In the genomic region with DNA sequence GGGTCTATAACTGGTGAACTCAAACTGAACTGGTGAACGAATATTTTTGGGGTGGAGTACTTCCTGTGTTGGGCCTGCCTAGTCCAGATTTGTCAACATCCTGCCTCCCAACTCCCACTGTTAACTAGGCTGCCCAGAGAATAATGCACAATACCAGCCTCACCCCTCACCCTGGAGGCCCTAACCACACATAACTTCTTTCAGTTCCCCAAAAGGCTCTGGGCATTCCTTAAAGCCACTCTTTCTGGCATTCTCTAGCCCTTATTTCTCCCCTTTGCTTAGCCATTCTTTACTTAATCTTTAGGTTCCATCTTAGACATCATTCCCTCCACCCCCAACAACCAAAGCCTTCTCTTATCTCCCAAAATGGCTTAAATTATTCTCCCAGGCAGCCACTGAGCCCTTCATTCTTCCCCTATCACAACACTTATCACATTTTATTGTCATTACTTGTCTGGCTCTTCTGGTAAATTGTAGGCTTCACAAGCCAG, we compare ENCODE assay signal across 1 cellular context.
TF ChIP-seq lines count a peak whose summit lies in the region.

No MANE protein-coding gene starts in this region.

TF ChIP-seq in GM12878, 131 proteins besides CTCF, POLR2A, EP300 and RAD21 (continued from another document and continues in another):
- TF ChIP-seq, protein P1, sequence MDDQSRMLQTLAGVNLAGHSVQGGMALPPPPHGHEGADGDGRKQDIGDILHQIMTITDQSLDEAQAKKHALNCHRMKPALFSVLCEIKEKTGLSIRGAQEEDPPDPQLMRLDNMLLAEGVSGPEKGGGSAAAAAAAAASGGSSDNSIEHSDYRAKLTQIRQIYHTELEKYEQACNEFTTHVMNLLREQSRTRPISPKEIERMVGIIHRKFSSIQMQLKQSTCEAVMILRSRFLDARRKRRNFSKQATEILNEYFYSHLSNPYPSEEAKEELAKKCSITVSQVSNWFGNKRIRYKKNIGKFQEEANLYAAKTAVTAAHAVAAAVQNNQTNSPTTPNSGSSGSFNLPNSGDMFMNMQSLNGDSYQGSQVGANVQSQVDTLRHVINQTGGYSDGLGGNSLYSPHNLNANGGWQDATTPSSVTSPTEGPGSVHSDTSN (IDR thresholded peaks at IDR 0.05; ENCODE audit: insufficient replicate concordance, low read depth, low read length) = no peak
- no peak for TF ChIP-seq SIN3A (IDR thresholded peaks at IDR 0.05; ENCODE audit: low read depth, low read length)
- TF ChIP-seq HDGF (IDR thresholded peaks at IDR 0.05) = peak; percentile 59; the same call in 1 of the 2 replicates
- TF ChIP-seq GATAD2B (conservative IDR thresholded peaks at IDR 0.05; ENCODE audit: low read depth) = no peak
- TF ChIP-seq, protein P2, sequence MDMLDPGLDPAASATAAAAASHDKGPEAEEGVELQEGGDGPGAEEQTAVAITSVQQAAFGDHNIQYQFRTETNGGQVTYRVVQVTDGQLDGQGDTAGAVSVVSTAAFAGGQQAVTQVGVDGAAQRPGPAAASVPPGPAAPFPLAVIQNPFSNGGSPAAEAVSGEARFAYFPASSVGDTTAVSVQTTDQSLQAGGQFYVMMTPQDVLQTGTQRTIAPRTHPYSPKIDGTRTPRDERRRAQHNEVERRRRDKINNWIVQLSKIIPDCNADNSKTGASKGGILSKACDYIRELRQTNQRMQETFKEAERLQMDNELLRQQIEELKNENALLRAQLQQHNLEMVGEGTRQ (IDR thresholded peaks at IDR 0.05; ENCODE audit: borderline replicate concordance, low read depth, low read length) = no peak
- TF ChIP-seq SMAD1 (IDR thresholded peaks at IDR 0.05; ENCODE audit: low read depth, partially characterized antibody) = no peak
- no peak for TF ChIP-seq ZNF274 (IDR thresholded peaks at IDR 0.05; ENCODE audit: insufficient read depth, insufficient read length)
- TF ChIP-seq IKZF1 (conservative IDR thresholded peaks at IDR 0.05) = peak; percentile 77
- no peak for TF ChIP-seq MXI1 (IDR thresholded peaks at IDR 0.05; ENCODE audit: low read depth, low read length)
- TF ChIP-seq, protein P3, sequence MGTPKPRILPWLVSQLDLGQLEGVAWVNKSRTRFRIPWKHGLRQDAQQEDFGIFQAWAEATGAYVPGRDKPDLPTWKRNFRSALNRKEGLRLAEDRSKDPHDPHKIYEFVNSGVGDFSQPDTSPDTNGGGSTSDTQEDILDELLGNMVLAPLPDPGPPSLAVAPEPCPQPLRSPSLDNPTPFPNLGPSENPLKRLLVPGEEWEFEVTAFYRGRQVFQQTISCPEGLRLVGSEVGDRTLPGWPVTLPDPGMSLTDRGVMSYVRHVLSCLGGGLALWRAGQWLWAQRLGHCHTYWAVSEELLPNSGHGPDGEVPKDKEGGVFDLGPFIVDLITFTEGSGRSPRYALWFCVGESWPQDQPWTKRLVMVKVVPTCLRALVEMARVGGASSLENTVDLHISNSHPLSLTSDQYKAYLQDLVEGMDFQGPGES (IDR thresholded peaks at IDR 0.05) = no peak
- TF ChIP-seq, protein P4, sequence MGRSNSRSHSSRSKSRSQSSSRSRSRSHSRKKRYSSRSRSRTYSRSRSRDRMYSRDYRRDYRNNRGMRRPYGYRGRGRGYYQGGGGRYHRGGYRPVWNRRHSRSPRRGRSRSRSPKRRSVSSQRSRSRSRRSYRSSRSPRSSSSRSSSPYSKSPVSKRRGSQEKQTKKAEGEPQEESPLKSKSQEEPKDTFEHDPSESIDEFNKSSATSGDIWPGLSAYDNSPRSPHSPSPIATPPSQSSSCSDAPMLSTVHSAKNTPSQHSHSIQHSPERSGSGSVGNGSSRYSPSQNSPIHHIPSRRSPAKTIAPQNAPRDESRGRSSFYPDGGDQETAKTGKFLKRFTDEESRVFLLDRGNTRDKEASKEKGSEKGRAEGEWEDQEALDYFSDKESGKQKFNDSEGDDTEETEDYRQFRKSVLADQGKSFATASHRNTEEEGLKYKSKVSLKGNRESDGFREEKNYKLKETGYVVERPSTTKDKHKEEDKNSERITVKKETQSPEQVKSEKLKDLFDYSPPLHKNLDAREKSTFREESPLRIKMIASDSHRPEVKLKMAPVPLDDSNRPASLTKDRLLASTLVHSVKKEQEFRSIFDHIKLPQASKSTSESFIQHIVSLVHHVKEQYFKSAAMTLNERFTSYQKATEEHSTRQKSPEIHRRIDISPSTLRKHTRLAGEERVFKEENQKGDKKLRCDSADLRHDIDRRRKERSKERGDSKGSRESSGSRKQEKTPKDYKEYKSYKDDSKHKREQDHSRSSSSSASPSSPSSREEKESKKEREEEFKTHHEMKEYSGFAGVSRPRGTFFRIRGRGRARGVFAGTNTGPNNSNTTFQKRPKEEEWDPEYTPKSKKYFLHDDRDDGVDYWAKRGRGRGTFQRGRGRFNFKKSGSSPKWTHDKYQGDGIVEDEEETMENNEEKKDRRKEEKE (IDR thresholded peaks at IDR 0.05) = no peak
- TF ChIP-seq, protein P5, sequence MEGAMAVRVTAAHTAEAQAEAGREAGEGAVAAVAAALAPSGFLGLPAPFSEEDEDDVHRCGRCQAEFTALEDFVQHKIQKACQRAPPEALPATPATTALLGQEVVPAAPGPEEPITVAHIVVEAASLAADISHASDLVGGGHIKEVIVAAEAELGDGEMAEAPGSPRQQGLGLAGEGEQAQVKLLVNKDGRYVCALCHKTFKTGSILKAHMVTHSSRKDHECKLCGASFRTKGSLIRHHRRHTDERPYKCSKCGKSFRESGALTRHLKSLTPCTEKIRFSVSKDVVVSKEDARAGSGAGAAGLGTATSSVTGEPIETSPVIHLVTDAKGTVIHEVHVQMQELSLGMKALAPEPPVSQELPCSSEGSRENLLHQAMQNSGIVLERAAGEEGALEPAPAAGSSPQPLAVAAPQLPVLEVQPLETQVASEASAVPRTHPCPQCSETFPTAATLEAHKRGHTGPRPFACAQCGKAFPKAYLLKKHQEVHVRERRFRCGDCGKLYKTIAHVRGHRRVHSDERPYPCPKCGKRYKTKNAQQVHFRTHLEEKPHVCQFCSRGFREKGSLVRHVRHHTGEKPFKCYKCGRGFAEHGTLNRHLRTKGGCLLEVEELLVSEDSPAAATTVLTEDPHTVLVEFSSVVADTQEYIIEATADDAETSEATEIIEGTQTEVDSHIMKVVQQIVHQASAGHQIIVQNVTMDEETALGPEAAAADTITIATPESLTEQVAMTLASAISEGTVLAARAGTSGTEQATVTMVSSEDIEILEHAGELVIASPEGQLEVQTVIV (IDR thresholded peaks at IDR 0.05; ENCODE audit: borderline replicate concordance, partially characterized antibody) = no peak
- TF ChIP-seq, protein P6, sequence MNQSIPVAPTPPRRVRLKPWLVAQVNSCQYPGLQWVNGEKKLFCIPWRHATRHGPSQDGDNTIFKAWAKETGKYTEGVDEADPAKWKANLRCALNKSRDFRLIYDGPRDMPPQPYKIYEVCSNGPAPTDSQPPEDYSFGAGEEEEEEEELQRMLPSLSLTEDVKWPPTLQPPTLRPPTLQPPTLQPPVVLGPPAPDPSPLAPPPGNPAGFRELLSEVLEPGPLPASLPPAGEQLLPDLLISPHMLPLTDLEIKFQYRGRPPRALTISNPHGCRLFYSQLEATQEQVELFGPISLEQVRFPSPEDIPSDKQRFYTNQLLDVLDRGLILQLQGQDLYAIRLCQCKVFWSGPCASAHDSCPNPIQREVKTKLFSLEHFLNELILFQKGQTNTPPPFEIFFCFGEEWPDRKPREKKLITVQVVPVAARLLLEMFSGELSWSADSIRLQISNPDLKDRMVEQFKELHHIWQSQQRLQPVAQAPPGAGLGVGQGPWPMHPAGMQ (IDR thresholded peaks at IDR 0.05; ENCODE audit: borderline replicate concordance) = no peak
- TF ChIP-seq POLR2AphosphoS2 (IDR thresholded peaks at IDR 0.05; ENCODE audit: low read depth, low read length) = no peak
- TF ChIP-seq, protein P7, sequence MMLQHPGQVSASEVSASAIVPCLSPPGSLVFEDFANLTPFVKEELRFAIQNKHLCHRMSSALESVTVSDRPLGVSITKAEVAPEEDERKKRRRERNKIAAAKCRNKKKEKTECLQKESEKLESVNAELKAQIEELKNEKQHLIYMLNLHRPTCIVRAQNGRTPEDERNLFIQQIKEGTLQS (IDR thresholded peaks at IDR 0.05; ENCODE audit: borderline replicate concordance, extremely low read depth, low read depth, low read length) = no peak
- TF ChIP-seq, protein P8, sequence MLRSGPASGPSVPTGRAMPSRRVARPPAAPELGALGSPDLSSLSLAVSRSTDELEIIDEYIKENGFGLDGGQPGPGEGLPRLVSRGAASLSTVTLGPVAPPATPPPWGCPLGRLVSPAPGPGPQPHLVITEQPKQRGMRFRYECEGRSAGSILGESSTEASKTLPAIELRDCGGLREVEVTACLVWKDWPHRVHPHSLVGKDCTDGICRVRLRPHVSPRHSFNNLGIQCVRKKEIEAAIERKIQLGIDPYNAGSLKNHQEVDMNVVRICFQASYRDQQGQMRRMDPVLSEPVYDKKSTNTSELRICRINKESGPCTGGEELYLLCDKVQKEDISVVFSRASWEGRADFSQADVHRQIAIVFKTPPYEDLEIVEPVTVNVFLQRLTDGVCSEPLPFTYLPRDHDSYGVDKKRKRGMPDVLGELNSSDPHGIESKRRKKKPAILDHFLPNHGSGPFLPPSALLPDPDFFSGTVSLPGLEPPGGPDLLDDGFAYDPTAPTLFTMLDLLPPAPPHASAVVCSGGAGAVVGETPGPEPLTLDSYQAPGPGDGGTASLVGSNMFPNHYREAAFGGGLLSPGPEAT (IDR thresholded peaks at IDR 0.05; ENCODE audit: low read depth) = 0 out of 2 replicates have a peak, but pooled peaks have one; percentile 36
- TF ChIP-seq SUPT20H (IDR thresholded peaks at IDR 0.05; ENCODE audit: borderline replicate concordance, control insufficient read depth, low read depth, low read length) = no peak
- TF ChIP-seq ZZZ3 (IDR thresholded peaks at IDR 0.05; ENCODE audit: control insufficient read depth, insufficient read length, low read depth) = no peak
- TF ChIP-seq NR2C1 (IDR thresholded peaks at IDR 0.05) = no peak
- TF ChIP-seq ETV6 (conservative IDR thresholded peaks at IDR 0.05 in 1 of 2, IDR thresholded peaks at IDR 0.05 in 1 of 2; ENCODE audit: borderline replicate concordance in 1 of 2, low read depth in 1 of 2) = no peak
- no peak for TF ChIP-seq JUND (IDR thresholded peaks at IDR 0.05; ENCODE audit: low read depth, low read length)
- TF ChIP-seq ASH2L (IDR thresholded peaks at IDR 0.05; ENCODE audit: borderline replicate concordance, low read depth) = no peak
- TF ChIP-seq RUNX3 (IDR thresholded peaks at IDR 0.05; ENCODE audit: low read length) = peak; percentile 73
- TF ChIP-seq MYC (IDR thresholded peaks at IDR 0.05; ENCODE audit: insufficient read depth, insufficient read length, insufficient replicate concordance, low read length, severe bottlenecking) = no peak
- no peak; the same call in 1 of the 2 replicates for TF ChIP-seq NR2F1 (conservative IDR thresholded peaks at IDR 0.05)
- TF ChIP-seq HDAC6 (IDR thresholded peaks at IDR 0.05; ENCODE audit: unreplicated experiment) = no peak
- no peak for TF ChIP-seq POLR2AphosphoS5 (IDR thresholded peaks at IDR 0.05; ENCODE audit: low read length)
- TF ChIP-seq CREB1 (IDR thresholded peaks at IDR 0.05; ENCODE audit: low read depth) = no peak
- TF ChIP-seq TARDBP (IDR thresholded peaks at IDR 0.05; ENCODE audit: borderline replicate concordance) = no peak
- no peak for TF ChIP-seq NRF1 (conservative IDR thresholded peaks at IDR 0.05; ENCODE audit: low read depth, low read length)
- TF ChIP-seq EED (IDR thresholded peaks at IDR 0.05; ENCODE audit: low read depth) = peak; percentile 43; the same call in 1 of the 2 replicates
- TF ChIP-seq, protein P9, sequence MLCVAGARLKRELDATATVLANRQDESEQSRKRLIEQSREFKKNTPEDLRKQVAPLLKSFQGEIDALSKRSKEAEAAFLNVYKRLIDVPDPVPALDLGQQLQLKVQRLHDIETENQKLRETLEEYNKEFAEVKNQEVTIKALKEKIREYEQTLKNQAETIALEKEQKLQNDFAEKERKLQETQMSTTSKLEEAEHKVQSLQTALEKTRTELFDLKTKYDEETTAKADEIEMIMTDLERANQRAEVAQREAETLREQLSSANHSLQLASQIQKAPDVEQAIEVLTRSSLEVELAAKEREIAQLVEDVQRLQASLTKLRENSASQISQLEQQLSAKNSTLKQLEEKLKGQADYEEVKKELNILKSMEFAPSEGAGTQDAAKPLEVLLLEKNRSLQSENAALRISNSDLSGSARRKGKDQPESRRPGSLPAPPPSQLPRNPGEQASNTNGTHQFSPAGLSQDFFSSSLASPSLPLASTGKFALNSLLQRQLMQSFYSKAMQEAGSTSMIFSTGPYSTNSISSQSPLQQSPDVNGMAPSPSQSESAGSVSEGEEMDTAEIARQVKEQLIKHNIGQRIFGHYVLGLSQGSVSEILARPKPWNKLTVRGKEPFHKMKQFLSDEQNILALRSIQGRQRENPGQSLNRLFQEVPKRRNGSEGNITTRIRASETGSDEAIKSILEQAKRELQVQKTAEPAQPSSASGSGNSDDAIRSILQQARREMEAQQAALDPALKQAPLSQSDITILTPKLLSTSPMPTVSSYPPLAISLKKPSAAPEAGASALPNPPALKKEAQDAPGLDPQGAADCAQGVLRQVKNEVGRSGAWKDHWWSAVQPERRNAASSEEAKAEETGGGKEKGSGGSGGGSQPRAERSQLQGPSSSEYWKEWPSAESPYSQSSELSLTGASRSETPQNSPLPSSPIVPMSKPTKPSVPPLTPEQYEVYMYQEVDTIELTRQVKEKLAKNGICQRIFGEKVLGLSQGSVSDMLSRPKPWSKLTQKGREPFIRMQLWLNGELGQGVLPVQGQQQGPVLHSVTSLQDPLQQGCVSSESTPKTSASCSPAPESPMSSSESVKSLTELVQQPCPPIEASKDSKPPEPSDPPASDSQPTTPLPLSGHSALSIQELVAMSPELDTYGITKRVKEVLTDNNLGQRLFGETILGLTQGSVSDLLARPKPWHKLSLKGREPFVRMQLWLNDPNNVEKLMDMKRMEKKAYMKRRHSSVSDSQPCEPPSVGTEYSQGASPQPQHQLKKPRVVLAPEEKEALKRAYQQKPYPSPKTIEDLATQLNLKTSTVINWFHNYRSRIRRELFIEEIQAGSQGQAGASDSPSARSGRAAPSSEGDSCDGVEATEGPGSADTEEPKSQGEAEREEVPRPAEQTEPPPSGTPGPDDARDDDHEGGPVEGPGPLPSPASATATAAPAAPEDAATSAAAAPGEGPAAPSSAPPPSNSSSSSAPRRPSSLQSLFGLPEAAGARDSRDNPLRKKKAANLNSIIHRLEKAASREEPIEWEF (IDR thresholded peaks at IDR 0.05; ENCODE audit: insufficient replicate concordance, low read depth, low read length) = no peak
- TF ChIP-seq TCF7 (IDR thresholded peaks at IDR 0.05; ENCODE audit: borderline replicate concordance) = no peak
- peak; percentile 58; the same call in 1 of the 2 replicates for TF ChIP-seq DPF2 (IDR thresholded peaks at IDR 0.05)
